In the genomic region with DNA sequence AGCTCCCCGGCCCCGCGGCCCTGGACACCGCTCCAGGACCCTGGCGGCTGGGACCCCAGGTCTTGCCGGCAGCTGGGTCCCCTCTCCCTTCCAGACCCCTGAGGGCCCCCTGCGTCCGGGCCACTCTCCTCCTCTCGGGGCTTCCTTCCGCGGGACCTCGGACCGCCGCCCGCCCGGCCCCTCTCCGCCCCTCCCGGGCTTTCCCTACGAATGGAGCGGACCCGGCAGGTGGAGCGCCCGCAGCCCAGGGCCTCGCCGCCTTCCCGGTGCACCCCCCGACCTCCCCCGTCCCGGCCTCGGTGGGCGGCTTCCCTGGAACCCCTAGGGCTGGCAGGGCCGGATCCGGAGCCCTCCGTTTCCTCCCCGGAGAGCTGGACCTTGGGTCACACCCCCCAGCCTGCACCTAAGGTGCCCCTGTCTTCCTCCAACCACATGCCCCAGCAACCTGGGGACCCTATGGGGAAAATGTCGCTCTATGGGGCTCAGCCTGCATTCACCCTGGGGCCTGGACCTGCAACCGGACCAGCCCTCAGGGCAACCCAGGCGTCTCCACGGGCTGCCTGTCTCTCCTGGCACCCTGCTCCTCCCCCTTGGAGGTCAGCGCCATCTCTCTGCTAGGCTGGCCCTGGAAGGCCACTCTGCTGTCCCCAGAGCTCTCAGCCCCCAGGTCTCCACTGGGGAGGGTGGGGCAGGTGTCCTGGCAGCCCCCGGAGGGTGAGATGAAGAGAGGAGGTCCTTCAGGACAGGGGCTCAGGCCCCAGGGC, we compare ENCODE assay signal across 9 cellular contexts. TPM values are rescaled to one million over a fixed set of nuclear protein-coding genes. Genes with fewer than 3 reads are reported as not detected.
DNase-seq lines count a peak whose midpoint lies in the region; ATAC-seq, FAIRE-seq and TF ChIP-seq lines count a peak whose summit lies in the region.
"Had no signal": no experiment of that assay in that cellular context is flagged by ENCODE, and none has a peak within 500 bp of the region (broad histone marks: within the 10 kb centered on the region; RNA-seq: fewer than 3 reads in every experiment).

No MANE protein-coding gene starts in this region.

- no peak for TF ChIP-seq POLR2A in A549 (IDR thresholded peaks at IDR 0.05; ENCODE audit: low read length)

- CTCF ChIA-PET in A549 (lab: Yijun Ruan, JAX) = interaction anchor here (0.8 to 12.7 kb wide), 6 partner anchors 15 to 169 kb away, joined by 3 to 141 read pairs (median 11); no protein-coding TSS in a partner anchor

- intact Hi-C loops in activated T-helper 2 cell treated with anti-CD3 and anti-CD28 coated beads, Interferon-gamma antibody, Interleukin-2, Interleukin-4, amounts not matched to agents 10 μg/mL and 5 μg/mL and 100 μg/mL, durations not matched to agents 14 hours and 24 hours and 36 hours (cut with micrococcal nuclease) = no loop called here

- TF ChIP-seq EP300 in A549 (IDR thresholded peaks at IDR 0.05) = no peak

- H3K27ac Mint-ChIP-seq in effector memory CD8-positive, alpha-beta T cell = peak overlapping the region in 1 of 2 donors; percentile 68
- H3K27ac Mint-ChIP-seq in activated T-helper 2 cell treated with anti-CD3 and anti-CD28 coated beads, Interferon-gamma antibody, Interleukin-2, Interleukin-4, amounts not matched to agents 10 μg/mL and 5 μg/mL and 100 μg/mL, durations not matched to agents 14 hours and 24 hours and 36 hours = no peak overlapping the region

- ATAC-seq in A549 (no peak), GM19328 (IDR thresholded peaks at IDR 0.05; ENCODE audit: unreplicated experiment) (no peak), HG03045 (IDR thresholded peaks at IDR 0.05; ENCODE audit: unreplicated experiment) (no peak)
- ATAC-seq in effector memory CD8-positive, alpha-beta T cell (replicated peaks) = no peak

- WGBS in A549 (ENCODE audit: missing lambda C conversion rate) = 55% methylated on average over 11 of the region's 41 CpGs

- H3K4me3 Mint-ChIP-seq in effector memory CD8-positive, alpha-beta T cell = peak overlapping the region; percentile 63 to 73
- no peak overlapping the region for H3K4me3 Mint-ChIP-seq in activated T-helper 2 cell treated with anti-CD3 and anti-CD28 coated beads, Interferon-gamma antibody, Interleukin-2, Interleukin-4, amounts not matched to agents 10 μg/mL and 5 μg/mL and 100 μg/mL, durations not matched to agents 14 hours and 24 hours and 36 hours (ENCODE audit: low read depth)

- H3K27me3 Mint-ChIP-seq in effector memory CD8-positive, alpha-beta T cell = peaks cover 28 to 61% of the 10 kb centered on the region in 2 donors
- peaks cover 21% of the 10 kb centered on the region for H3K27me3 Mint-ChIP-seq in activated T-helper 2 cell treated with anti-CD3 and anti-CD28 coated beads, Interferon-gamma antibody, Interleukin-2, Interleukin-4, amounts not matched to agents 10 μg/mL and 5 μg/mL and 100 μg/mL, durations not matched to agents 14 hours and 24 hours and 36 hours (ENCODE audit: low read depth)

- peak overlapping the region; percentile 100 for H3K4me2 ChIP-seq in A549

- H3K9ac ChIP-seq in HUES6 (ENCODE audit: low read length) = peak overlapping the region; percentile 69
- H3K9ac ChIP-seq in mucosa of stomach (ENCODE audit: low read length) = peak overlapping the region; percentile 84

- peaks cover 22% of the 10 kb centered on the region for H3K36me3 ChIP-seq in HUES6 (ENCODE audit: control insufficient read depth, insufficient read depth, low read length)
- H3K36me3 ChIP-seq in mucosa of stomach (ENCODE audit: control insufficient read depth, insufficient read depth, low read length) = peaks cover 6% of the 10 kb centered on the region

- H3K9me3 ChIP-seq in A549 (no peaks in the 10 kb centered on the region), HUES6 (ENCODE audit: control insufficient read depth, insufficient read depth, low read depth, low read length) (no peaks in the 10 kb centered on the region), mucosa of stomach (ENCODE audit: control insufficient read depth, low read length) (no peaks in the 10 kb centered on the region)

- TF ChIP-seq CTCF in A549 (IDR thresholded peaks at IDR 0.05) = no peak

- no peaks in the 10 kb centered on the region for H3K9me3 Mint-ChIP-seq in effector memory CD8-positive, alpha-beta T cell
- no peaks in the 10 kb centered on the region for H3K9me3 Mint-ChIP-seq in activated T-helper 2 cell treated with anti-CD3 and anti-CD28 coated beads, Interferon-gamma antibody, Interleukin-2, Interleukin-4, amounts not matched to agents 10 μg/mL and 5 μg/mL and 100 μg/mL, durations not matched to agents 14 hours and 24 hours and 36 hours

- no peak for DNase-seq in A549 (ENCODE audit: low read depth in 1 of 2, low spot score in 1 of 2)
- no peak for DNase-seq in effector memory CD8-positive, alpha-beta T cell
- DNase-seq in activated T-helper 2 cell treated with anti-CD3 and anti-CD28 coated beads, Interferon-gamma antibody, Interleukin-2, Interleukin-4, amounts not matched to agents 10 μg/mL and 5 μg/mL and 100 μg/mL, durations not matched to agents 14 hours and 24 hours and 36 hours (ENCODE audit: low spot score) = no peak
- no peak for DNase-seq in stimulated activated CD4-positive, alpha-beta T cell treated with anti-CD3 and anti-CD28 coated beads, Interleukin-15, amount 100 ng/mL, for 24 hours

- H3K36me3 Mint-ChIP-seq in effector memory CD8-positive, alpha-beta T cell (ENCODE audit: insufficient read depth) = peaks cover 16% of the 10 kb centered on the region
- H3K36me3 Mint-ChIP-seq in activated T-helper 2 cell treated with anti-CD3 and anti-CD28 coated beads, Interferon-gamma antibody, Interleukin-2, Interleukin-4, amounts not matched to agents 10 μg/mL and 5 μg/mL and 100 μg/mL, durations not matched to agents 14 hours and 24 hours and 36 hours (ENCODE audit: low read depth) = no peaks in the 10 kb centered on the region

- H3K4me1 ChIP-seq in A549 (peaks cover 18% of the 10 kb centered on the region), HUES6 (ENCODE audit: control insufficient read depth, insufficient read depth, low read length) (peaks cover 45% of the 10 kb centered on the region), mucosa of stomach (ENCODE audit: control insufficient read depth, insufficient read depth, low read length) (peaks cover 42% of the 10 kb centered on the region)

- POLR2A ChIA-PET in A549 (lab: Yijun Ruan, JAX) = no interaction called here

- peak overlapping the region; percentile 73 for H3K4me3 ChIP-seq in A549
- peak overlapping the region; percentile 74 for H3K4me3 ChIP-seq in HUES6 (ENCODE audit: low read depth, low read length)
- H3K4me3 ChIP-seq in mucosa of stomach (ENCODE audit: low read length) = peak overlapping the region; percentile 74

- H3K27ac ChIP-seq in A549 (peak overlapping the region; percentile 83 to 86), HUES6 (ENCODE audit: low read depth, low read length) (no peak overlapping the region)

- TF ChIP-seq RAD21 in A549 (conservative IDR thresholded peaks at IDR 0.05 in 1 of 2, IDR thresholded peaks at IDR 0.05 in 1 of 2) = no peak

- H3K4me1 Mint-ChIP-seq in effector memory CD8-positive, alpha-beta T cell (ENCODE audit: low read depth in 2 of 2) = peaks cover 18 to 27% of the 10 kb centered on the region in 2 donors
- peaks cover 8% of the 10 kb centered on the region for H3K4me1 Mint-ChIP-seq in activated T-helper 2 cell treated with anti-CD3 and anti-CD28 coated beads, Interferon-gamma antibody, Interleukin-2, Interleukin-4, amounts not matched to agents 10 μg/mL and 5 μg/mL and 100 μg/mL, durations not matched to agents 14 hours and 24 hours and 36 hours (ENCODE audit: low read depth)

- H3K27me3 ChIP-seq in HUES6 (ENCODE audit: control insufficient read depth, insufficient read depth, low read length) (peaks cover 4% of the 10 kb centered on the region; the same call in 1 of the 2 replicates), mucosa of stomach (ENCODE audit: control insufficient read depth, insufficient read depth, low read length) (peaks cover 6% of the 10 kb centered on the region)

- FAIRE-seq in A549 (lab: Jason Lieb, UNC) = no peak

TF ChIP-seq in A549, 52 proteins besides CTCF, POLR2A, EP300 and RAD21:
- TF ChIP-seq RCOR1 (IDR thresholded peaks at IDR 0.05; ENCODE audit: low read depth, low read length) = no peak
- no peak for TF ChIP-seq TFCP2L1 (CRISPR knock-in tag; IDR thresholded peaks at IDR 0.05)
- TF ChIP-seq HOXA7 (CRISPR knock-in tag; IDR thresholded peaks at IDR 0.05) = no peak

RNA-seq across cellular contexts. Expression of a gene that starts 0.7 kb away (rescaled TPM):
- polyA plus RNA-seq in A549 (2011; rRNA removed) (0.48 and 0.95 TPM in 2 replicates), A549 (2017; fragmentation: RNase III; extraction: RNeasy Plus Mini Kit Qiagen cat#74134 plus additional on column Dnase treatment) (0.71 to 1.3 TPM (median 0.96 TPM) in 3 replicates)
- 0.94 and 1.1 TPM in 2 replicates for polyA plus RNA-seq in A549 (2012; cell fraction: cytosol; rRNA removed)
- polyA plus RNA-seq in A549 (2012; cell fraction: nucleus; rRNA removed) = 1.7 and 3.0 TPM in 2 replicates
- 1.2 and 1.7 TPM in 2 replicates for polyA minus RNA-seq in A549 (2011; rRNA and poly(A)+ RNA removed)
- total RNA-seq in activated T-helper 2 cell treated with anti-CD3 and anti-CD28 coated beads, Interferon-gamma antibody, Interleukin-2, Interleukin-4, amounts not matched to agents 10 μg/mL and 5 μg/mL and 100 μg/mL, durations not matched to agents 14 hours and 24 hours and 36 hours = 0.05 and 0.09 TPM in 2 replicates
- total RNA-seq: LHCN-M2 had no signal
